ENCODE assay signal across 8 cellular contexts in the genomic region with DNA sequence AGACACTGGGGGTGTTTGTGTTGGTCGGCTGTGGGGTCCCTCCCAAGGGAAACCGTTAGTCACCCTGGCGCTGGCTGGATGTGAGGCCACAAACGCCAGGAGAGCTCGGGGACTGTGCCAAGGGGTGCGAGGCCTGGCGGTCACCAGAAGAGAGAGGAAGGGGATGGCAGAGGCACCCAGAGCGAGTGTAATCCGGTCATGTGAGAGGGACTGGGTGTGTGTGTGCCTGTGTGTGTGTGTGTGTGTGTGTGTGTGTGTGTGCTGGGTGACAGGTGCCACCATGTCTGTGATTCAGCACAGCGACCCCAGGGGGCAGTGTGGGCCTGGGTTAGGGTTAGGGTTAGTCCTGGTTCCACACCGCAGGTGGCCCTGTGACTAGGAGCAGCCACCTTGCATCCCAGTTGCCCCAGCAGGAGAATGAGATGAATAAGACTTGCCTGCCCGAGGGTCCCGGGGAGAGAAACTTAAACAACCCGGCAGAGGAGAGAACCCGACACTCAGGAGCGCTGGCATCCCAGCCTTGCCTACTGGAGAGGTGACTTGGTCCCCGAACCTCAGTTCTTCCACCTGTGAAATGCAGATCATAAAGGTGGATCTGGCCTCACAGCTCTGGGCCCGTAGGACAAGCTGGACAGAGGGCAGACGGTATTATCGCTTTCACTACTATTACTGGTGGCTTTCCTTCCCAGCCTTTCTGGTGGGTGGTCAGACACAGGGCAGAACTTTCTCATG. TPM values are rescaled to one million over a fixed set of nuclear protein-coding genes. Genes with fewer than 3 reads are reported as not detected.
DNase-seq lines count a peak whose midpoint lies in the region; ATAC-seq and TF ChIP-seq lines count a peak whose summit lies in the region.

No MANE protein-coding gene starts in this region.

- H3K9me2 ChIP-seq in OCI-LY7 (ENCODE audit: insufficient read depth, low read length): no peaks in the 10 kb centered on the region

- H2AFZ ChIP-seq in OCI-LY7 (ENCODE audit: low read length): peak overlapping the region; percentile 23; the same call in 1 of the 2 replicates

- H3K36me3 ChIP-seq in OCI-LY7 (ENCODE audit: insufficient read depth, low read length) (no peaks in the 10 kb centered on the region), aorta (ENCODE audit: control insufficient read depth in 1 of 2, insufficient read depth in 2 of 2, low read length in 1 of 2) (no peaks in the 10 kb centered on the region)

- BruUV-seq in OCI-LY7 (replicated peaks; lab: Mats Ljungman, UMichigan): no TSS peak

- peak; percentile 42 for ATAC-seq in aorta (ENCODE audit: low FRiP score)

- TF ChIP-seq CTCF in OCI-LY7 (conservative IDR thresholded peaks at IDR 0.05; ENCODE audit: low read length): peak; percentile 85
- peak; percentile 68 for TF ChIP-seq CTCF in fibroblast of pulmonary artery (IDR thresholded peaks at IDR 0.05; ENCODE audit: low read length, missing control alignments)

- H3K9me3 ChIP-seq in OCI-LY7 (ENCODE audit: low read length) (no peaks in the 10 kb centered on the region), aorta (ENCODE audit: control insufficient read depth, low read length) (no peaks in the 10 kb centered on the region)

- peak in 8 of 14 donors; percentile 9 to 67 (median 38) for DNase-seq in C1 segment of cervical spinal cord (lab: John Stamatoyannopoulos, UW)
- DNase-seq in HK-2 (ENCODE audit: unreplicated experiment): peak; percentile 54
- DNase-seq in OCI-LY7 (ENCODE audit: low spot score): peak; percentile 89
- peak; percentile 85 to 87 for DNase-seq in activated T-cell treated with anti-CD3 and anti-CD28 coated beads, Interleukin-2, amount 50 U/mL, for 48 hours
- peak; percentile 72 for DNase-seq in fibroblast of pulmonary artery (ENCODE audit: low read depth)
- DNase-seq in pons (ENCODE audit: low spot score): peak; percentile 74
- DNase-seq in aorta: peak; percentile 76 to 91
- no peak for DNase-seq in COLO829 (ENCODE audit: low spot score)

- CTCF ChIA-PET in OCI-LY7 (lab: Charles Lee; ENCODE audit: unreplicated experiment): interaction anchor here (0.7 kb wide), 1 partner anchor 182 kb away, joined by 3 read pairs; no protein-coding TSS in a partner anchor

- H3K27ac ChIP-seq in OCI-LY7 (ENCODE audit: low read depth, low read length, poor library complexity, severe bottlenecking) (no peak overlapping the region), aorta (ENCODE audit: low read depth in 1 of 2, low read length in 2 of 2) (no peak overlapping the region)

- no peaks in the 10 kb centered on the region for H3K27me3 ChIP-seq in aorta (ENCODE audit: control insufficient read depth in 1 of 2, insufficient read depth in 2 of 2, low read length in 1 of 2)

- peak overlapping the region; percentile 36; the same call in 1 of the 2 replicates for H3K4me2 ChIP-seq in OCI-LY7 (ENCODE audit: low read length)

- intact Hi-C loops in OCI-LY7 (cut with micrococcal nuclease; ENCODE audit: unreplicated experiment): loop anchor here (1.0 to 5.0 kb wide), 3 partner anchors 54 to 193 kb away; no protein-coding TSS in a partner anchor
- intact Hi-C loops in aorta (cut with DNase I): loop anchor here (5.0 to 10.0 kb wide), 3 partner anchors 192 to 209 kb away; no protein-coding TSS in a partner anchor

- POLR2A ChIA-PET in OCI-LY7 (lab: Charles Lee): no interaction called here

- no peaks in the 10 kb centered on the region for H4K20me1 ChIP-seq in OCI-LY7 (ENCODE audit: insufficient read depth, low read length)

- H3K4me1 ChIP-seq in OCI-LY7 (ENCODE audit: insufficient read depth, low read length, poor library complexity, severe bottlenecking) (peaks cover 19% of the 10 kb centered on the region), aorta (ENCODE audit: control insufficient read depth in 1 of 2, insufficient read depth in 2 of 2, low read length in 2 of 2) (no peaks in the 10 kb centered on the region)

- H3K4me3 ChIP-seq in OCI-LY7 (ENCODE audit: low read depth, low read length, poor library complexity, severe bottlenecking) (no peak overlapping the region), fibroblast of pulmonary artery (replicated peaks; ENCODE audit: low read depth, low read length) (no peak overlapping the region), aorta (ENCODE audit: low read length in 2 of 2) (no peak overlapping the region)

- WGBS in aorta, 2 donors: 46 to 52% methylated on average over 20 of the region's 20 CpGs

- H3K79me2 ChIP-seq in OCI-LY7 (ENCODE audit: insufficient read depth, low read depth, low read length): no peaks in the 10 kb centered on the region

RNA-seq across cellular contexts. Expression of a gene that starts 1.4 kb away (rescaled TPM):
- total RNA-seq in OCI-LY7 (2014; rRNA removed; shearing (Covaris generic)): 0.88 and 1.0 TPM in 2 replicates
- total RNA-seq in OCI-LY7 (2022) (not detected in 2 replicates), aorta (10 to 100 TPM in 1 of 2 donors, 1 to 10 TPM in 1; 1.9 to 20.9 TPM)
- under 1 TPM in 1 of 2 donors, not detected in 1; 0.38 TPM for polyA plus RNA-seq in aorta

RNA-seq across cellular contexts. Expression of a gene that starts 8.3 kb away (rescaled TPM):
- total RNA-seq in OCI-LY7 (2014; rRNA removed; shearing (Covaris generic)): not detected in 2 replicates
- total RNA-seq in OCI-LY7 (2022): not detected in 2 replicates
- not detected for total RNA-seq in aorta
- not detected for polyA plus RNA-seq in aorta

RNA-seq across cellular contexts. Expression of a gene that starts 54.2 kb away (rescaled TPM):
- 45.2 and 52.9 TPM in 2 replicates for total RNA-seq in OCI-LY7 (2014; rRNA removed; shearing (Covaris generic))
- total RNA-seq in OCI-LY7 (2022) (42.1 and 51.0 TPM in 2 replicates), aorta (1 to 10 TPM; 3.3 to 5.8 TPM)
- 1 to 10 TPM; 1.5 to 2.6 TPM for polyA plus RNA-seq in aorta

Comparison
In these comparisons a context has a peak if more than half of its experiments do, and no peak if none do; other contexts are left out.
1. RNA of a gene that starts 54.2 kb away (total RNA-seq): 42.1 to 52.9 TPM in OCI-LY7; 3.3 to 5.8 TPM in aorta; every median in the first group is over 4 times any median in the second.